In genomic region chr9:36092509-36093215, GRCh38 we compare ENCODE assay signal across 8 cellular contexts. TPM values are rescaled to one million over a fixed set of nuclear protein-coding genes. Genes with fewer than 3 reads are reported as not detected.
DNase-seq lines count a peak whose midpoint lies in the region; ATAC-seq and TF ChIP-seq lines count a peak whose summit lies in the region.

No MANE protein-coding gene starts in this region.

- H3K4me1 ChIP-seq in aorta (ENCODE audit: control insufficient read depth in 1 of 2, insufficient read depth in 2 of 2, low read length in 2 of 2) (peaks cover 0 to 2% of the 10 kb centered on the region in 2 donors), uterus (no peaks in the 10 kb centered on the region)

- H3K27me3 Mint-ChIP-seq in CD14-positive monocyte (ENCODE audit: low read depth in 3 of 3): no peaks in the 10 kb centered on the region
- H3K27me3 Mint-ChIP-seq in activated naive CD4-positive, alpha-beta T cell treated with anti-CD3 and anti-CD28 coated beads, Interleukin-2, amount 50 U/mL, for 24 hours: no peaks in the 10 kb centered on the region

- peaks cover 0 to 1% of the 10 kb centered on the region in 2 donors for H3K36me3 Mint-ChIP-seq in CD14-positive monocyte
- H3K36me3 Mint-ChIP-seq in activated naive CD4-positive, alpha-beta T cell treated with anti-CD3 and anti-CD28 coated beads, Interleukin-2, amount 50 U/mL, for 24 hours: peaks cover 2% of the 10 kb centered on the region

- H3K27ac ChIP-seq in aorta (ENCODE audit: low read depth in 1 of 2, low read length in 2 of 2) (no peak overlapping the region), WERI-Rb-1 (no peak overlapping the region), uterus (no peak overlapping the region)

- H3K9me3 Mint-ChIP-seq in CD14-positive monocyte: peaks cover 0 to 2% (median 0%) of the 10 kb centered on the region in 7 donors
- no peaks in the 10 kb centered on the region for H3K9me3 Mint-ChIP-seq in activated naive CD4-positive, alpha-beta T cell treated with anti-CD3 and anti-CD28 coated beads, Interleukin-2, amount 50 U/mL, for 24 hours

- TF ChIP-seq CTCF in CD14-positive monocyte (IDR thresholded peaks at IDR 0.05) (no peak), WERI-Rb-1 (IDR thresholded peaks at IDR 0.05; ENCODE audit: low read depth, low read length) (no peak), uterus (IDR thresholded peaks at IDR 0.05) (no peak)

- ATAC-seq in GM21515 (IDR thresholded peaks at IDR 0.05; ENCODE audit: unreplicated experiment) (peak; percentile 86), aorta (ENCODE audit: low FRiP score) (no peak)

- peak overlapping the region; percentile 88 to 92 (median 90) for H3K27ac Mint-ChIP-seq in CD14-positive monocyte
- peak overlapping the region; percentile 69 for H3K27ac Mint-ChIP-seq in activated naive CD4-positive, alpha-beta T cell treated with anti-CD3 and anti-CD28 coated beads, Interleukin-2, amount 50 U/mL, for 24 hours

- H3K4me1 Mint-ChIP-seq in CD14-positive monocyte: peaks cover 22% of the 10 kb centered on the region
- H3K4me1 Mint-ChIP-seq in activated naive CD4-positive, alpha-beta T cell treated with anti-CD3 and anti-CD28 coated beads, Interleukin-2, amount 50 U/mL, for 24 hours: peaks cover 20% of the 10 kb centered on the region

- no peak for TF ChIP-seq POLR2A in uterus (IDR thresholded peaks at IDR 0.05)

- H3K9me3 ChIP-seq in aorta (ENCODE audit: control insufficient read depth, low read length) (no peaks in the 10 kb centered on the region), WERI-Rb-1 (ENCODE audit: severe bottlenecking) (no peaks in the 10 kb centered on the region), uterus (no peaks in the 10 kb centered on the region)

- H3K4me3 ChIP-seq in aorta (ENCODE audit: low read length in 2 of 2) (no peak overlapping the region), WERI-Rb-1 (ENCODE audit: low read depth, low read length) (no peak overlapping the region), uterus (no peak overlapping the region)

- intact Hi-C loops in CD14-positive monocyte (cut with micrococcal nuclease) (no loop called here), aorta (cut with DNase I) (no loop called here), uterus (cut with DNase I; ENCODE audit: low total_unique reads) (no loop called here)

- H3K4me3 Mint-ChIP-seq in CD14-positive monocyte: peak overlapping the region; percentile 63 to 65
- peak overlapping the region; percentile 45 for H3K4me3 Mint-ChIP-seq in activated naive CD4-positive, alpha-beta T cell treated with anti-CD3 and anti-CD28 coated beads, Interleukin-2, amount 50 U/mL, for 24 hours

- H3K36me3 ChIP-seq in aorta (ENCODE audit: control insufficient read depth in 1 of 2, insufficient read depth in 2 of 2, low read length in 1 of 2) (peaks cover 0 to under 1% of the 10 kb centered on the region in 2 donors), WERI-Rb-1 (no peaks in the 10 kb centered on the region), uterus (no peaks in the 10 kb centered on the region)

- WGBS in aorta, 2 donors: 94 to 96% methylated on average over 9 of the region's 9 CpGs

- peak; percentile 49 for DNase-seq in CD14-positive monocyte (ENCODE audit: low spot score)
- peak; percentile 12 for DNase-seq in M059J (ENCODE audit: low read depth)
- peak; percentile 29 to 41 for DNase-seq in stimulated activated CD4-positive, alpha-beta T cell treated with anti-CD3 and anti-CD28 coated beads, Interleukin-2, amount 100 ng/mL, for 24 hours
- no peak for DNase-seq in aorta
- DNase-seq in WERI-Rb-1: no peak
- no peak for DNase-seq in uterus

- H3K27me3 ChIP-seq in aorta (ENCODE audit: control insufficient read depth in 1 of 2, insufficient read depth in 2 of 2, low read length in 1 of 2) (no peaks in the 10 kb centered on the region), WERI-Rb-1 (ENCODE audit: insufficient read depth, low read depth, severe bottlenecking) (no peaks in the 10 kb centered on the region), uterus (no peaks in the 10 kb centered on the region)

RNA-seq across cellular contexts. Expression of gene GLIPR2, which starts 43.9 kb away (rescaled TPM):
- polyA plus RNA-seq in CD14-positive monocyte (100 to 1,000 TPM; 520 to 528 TPM), aorta (10 to 100 TPM; 26.9 to 56.5 TPM)
- total RNA-seq in M059J (2014; rRNA removed; shearing (Covaris generic)): 6.7 and 10.1 TPM in 2 replicates
- total RNA-seq in aorta (10 to 100 TPM; 34.0 to 35.8 TPM), uterus (100 to 1,000 TPM in 1 of 4 donors, 10 to 100 TPM in 3; 25.6 to 109 (median 60.8) TPM)

RNA-seq across cellular contexts. Expression of gene RECK, which starts 55.9 kb away (rescaled TPM):
- polyA plus RNA-seq in CD14-positive monocyte: 1 to 10 TPM; 5.1 to 5.2 TPM
- total RNA-seq in M059J (2014; rRNA removed; shearing (Covaris generic)): 10.9 and 23.7 TPM in 2 replicates
- 10 to 100 TPM; 28.9 to 34.1 TPM for total RNA-seq in aorta
- 10 to 100 TPM in 1 of 2 donors, 1 to 10 TPM in 1; 6.0 to 19.9 TPM for polyA plus RNA-seq in aorta
- total RNA-seq in uterus: 10 to 100 TPM; 14.3 to 37.7 (median 30.7) TPM

Comparison
In these comparisons a context has a peak if more than half of its experiments do, and no peak if none do; other contexts are left out.
1. DNase-seq: peak in CD14-positive monocyte (single experiment), M059J (single experiment) and stimulated activated CD4-positive, alpha-beta T cell treated with anti-CD3 and anti-CD28 coated beads, Interleukin-2, amount 100 ng/mL, for 24 hours (2 of 2); none in aorta (0 of 2), WERI-Rb-1 (single experiment) and uterus (0 of 2).